Comparison of ENCODE assay signal across 1 cellular context in genomic region chr9:129726322-129727160, GRCh38.
A peak's percentile ranks its signal among the peaks of the same experiment; 100 is the strongest.
TF ChIP-seq lines count a peak whose summit lies in the region.

No MANE protein-coding gene starts in this region.

TF ChIP-seq in K562, 482 proteins besides CTCF, POLR2A, EP300 and RAD21 (continued from another document and continues in another):
- TF ChIP-seq ZNF224 (CRISPR knock-in tag; IDR thresholded peaks at IDR 0.05) (no peak), HINFP (tag; conservative IDR thresholded peaks at IDR 0.05; ENCODE audit: low read depth) (no peak), ZBTB2 (IDR thresholded peaks at IDR 0.05) (no peak), ZNF263 (CRISPR knock-in tag; IDR thresholded peaks at IDR 0.05; ENCODE audit: borderline replicate concordance) (peak; percentile 56; the same call in 1 of the 2 replicates), POLR2AphosphoS5 (IDR thresholded peaks at IDR 0.05; ENCODE audit: control insufficient read depth, insufficient read depth, low read depth, low read length) (no peak), RBM25 (IDR thresholded peaks at IDR 0.05; ENCODE audit: low read depth, low read length, severe bottlenecking) (no peak), GTF2A2 (tag; IDR thresholded peaks at IDR 0.05) (no peak), ZNF23 (CRISPR knock-in tag; IDR thresholded peaks at IDR 0.05) (no peak), MTA2 (IDR thresholded peaks at IDR 0.05; ENCODE audit: low read depth) (0 out of 2 replicates have a peak, but pooled peaks have one; percentile 25), NR1H2 (CRISPR knock-in tag; IDR thresholded peaks at IDR 0.05) (no peak), TEAD4 (IDR thresholded peaks at IDR 0.05; ENCODE audit: low read length) (no peak), TEAD4 (CRISPR knock-in tag; IDR thresholded peaks at IDR 0.05; ENCODE audit: borderline replicate concordance) (no peak), ZSCAN29 (IDR thresholded peaks at IDR 0.05) (no peak), CEBPZ (IDR thresholded peaks at IDR 0.05; ENCODE audit: borderline replicate concordance, low read depth, low read length) (no peak), TSC22D4 (tag; IDR thresholded peaks at IDR 0.05) (no peak), ZNF274 (IDR thresholded peaks at IDR 0.05; ENCODE audit: borderline replicate concordance, low read depth, low read length) (no peak), ILF3 (IDR thresholded peaks at IDR 0.05; ENCODE audit: borderline replicate concordance) (no peak), CHD4 (IDR thresholded peaks at IDR 0.05; ENCODE audit: insufficient read depth, insufficient replicate concordance, low read depth, low read length, poor library complexity, severe bottlenecking) (no peak), FOS (IDR thresholded peaks at IDR 0.05; ENCODE audit: extremely low read depth, insufficient read length) (no peak), POLR2G (IDR thresholded peaks at IDR 0.05; ENCODE audit: low read depth, low read length) (no peak), YY1 (IDR thresholded peaks at IDR 0.05; ENCODE audit: borderline replicate concordance in 1 of 3, control insufficient read depth in 1 of 3, extremely low read depth in 1 of 3, insufficient read depth in 3 of 3, insufficient read length in 1 of 3, insufficient replicate concordance in 2 of 3, low read depth in 1 of 3, low read length in 2 of 3) (peak in 2 of 3 experiments; percentile 48 to 66), RNF2 (IDR thresholded peaks at IDR 0.05) (no peak), THRA (IDR thresholded peaks at IDR 0.05) (no peak), NR2C1 (IDR thresholded peaks at IDR 0.05) (no peak), NR2C1 (tag; IDR thresholded peaks at IDR 0.05) (no peak), ATF3 (IDR thresholded peaks at IDR 0.05) (no peak), ATF3 (CRISPR knock-in tag; conservative IDR thresholded peaks at IDR 0.05) (no peak), BRF1 (IDR thresholded peaks at IDR 0.05; ENCODE audit: borderline replicate concordance, extremely low read depth, insufficient read length) (no peak), MEIS2 (IDR thresholded peaks at IDR 0.05; ENCODE audit: partially characterized antibody) (no peak), HIVEP1 (CRISPR knock-in tag; IDR thresholded peaks at IDR 0.05) (no peak), CREM (IDR thresholded peaks at IDR 0.05; ENCODE audit: low read depth) (no peak), ZBTB43 (CRISPR knock-in tag; IDR thresholded peaks at IDR 0.05) (no peak), PBX2 (CRISPR knock-in tag; IDR thresholded peaks at IDR 0.05; ENCODE audit: low read depth) (no peak), PBX2 (tag; conservative IDR thresholded peaks at IDR 0.05; ENCODE audit: low read depth) (no peak), PHB2 (IDR thresholded peaks at IDR 0.05; ENCODE audit: low read depth) (no peak), KLF13 (tag; IDR thresholded peaks at IDR 0.05; ENCODE audit: borderline replicate concordance, low read depth) (no peak), MLLT1 (IDR thresholded peaks at IDR 0.05) (no peak), EWSR1 (IDR thresholded peaks at IDR 0.05; ENCODE audit: borderline replicate concordance, low read depth, partially characterized antibody) (no peak), HDAC1 (IDR thresholded peaks at IDR 0.05) (peak in 1 of 2 experiments; percentile 38; a peak in 1 of 4 replicates), NR0B1 (IDR thresholded peaks at IDR 0.05; ENCODE audit: partially characterized antibody) (no peak), ZNF124 (CRISPR knock-in tag; IDR thresholded peaks at IDR 0.05) (no peak), JUND (IDR thresholded peaks at IDR 0.05; ENCODE audit: borderline replicate concordance, low read depth, low read length) (0 out of 2 replicates have a peak, but pooled peaks have one; percentile 50), JUND (tag; IDR thresholded peaks at IDR 0.05; ENCODE audit: borderline replicate concordance, low read depth, low read length) (no peak; the same call in 2 of the 3 replicates), ZKSCAN3 (CRISPR knock-in tag; IDR thresholded peaks at IDR 0.05) (no peak), DDX20 (tag; IDR thresholded peaks at IDR 0.05; ENCODE audit: low read depth) (no peak), NFE2L1 (tag; IDR thresholded peaks at IDR 0.05; ENCODE audit: borderline replicate concordance, low read depth) (no peak), HDAC3 (IDR thresholded peaks at IDR 0.05; ENCODE audit: borderline replicate concordance, partially characterized antibody) (no peak), CBX5 (IDR thresholded peaks at IDR 0.05; ENCODE audit: borderline replicate concordance, low read depth) (no peak), IRF1 (CRISPR knock-in tag; IDR thresholded peaks at IDR 0.05; ENCODE audit: borderline replicate concordance) (no peak), MXI1 (IDR thresholded peaks at IDR 0.05; ENCODE audit: low read depth, low read length) (no peak), ARID1B (IDR thresholded peaks at IDR 0.05) (0 out of 2 replicates have a peak, but pooled peaks have one; percentile 11)
